17 cellular contexts compared by ENCODE assay signal in genomic region chr6:45685076-45685475, GRCh38.
DNase-seq lines count a peak whose midpoint lies in the region; ATAC-seq and TF ChIP-seq lines count a peak whose summit lies in the region.
"Had no signal": no experiment of that assay in that cellular context is flagged by ENCODE, and none has a peak within 500 bp of the region (broad histone marks: within the 10 kb centered on the region; RNA-seq: fewer than 3 reads in every experiment).

No MANE protein-coding gene starts in this region.

- H3K4me3 ChIP-seq in SJSA1 (no peak overlapping the region), esophagus muscularis mucosa (no peak overlapping the region)
- H3K4me3 ChIP-seq: GM23338 had no signal

- no peak for TF ChIP-seq POLR2A in esophagus muscularis mucosa (IDR thresholded peaks at IDR 0.05; ENCODE audit: low read depth)

- no peak for TF ChIP-seq EP300 in esophagus muscularis mucosa (IDR thresholded peaks at IDR 0.05)

- H3K4me1 ChIP-seq in SJSA1 (replicated peaks) (peaks cover 55% of the 10 kb centered on the region), esophagus muscularis mucosa (no peaks in the 10 kb centered on the region)
- H3K4me1 ChIP-seq: BE2C had no signal

- H3K27ac ChIP-seq in SJSA1 (peak overlapping the region; percentile 53), esophagus muscularis mucosa (replicated peaks in 1 of 4) (no peak overlapping the region)

- no peaks in the 10 kb centered on the region for H3K27me3 ChIP-seq in SJSA1 (replicated peaks)
- no peaks in the 10 kb centered on the region for H3K27me3 ChIP-seq in esophagus muscularis mucosa
- H3K27me3 ChIP-seq: BE2C had no signal

- peak; percentile 91 to 92 for DNase-seq in SJSA1 (ENCODE audit: low read depth in 1 of 2, low spot score in 2 of 2)
- DNase-seq in esophagus muscularis mucosa (ENCODE audit: extremely low spot score): peak; percentile 4
- DNase-seq in kidney tubule cell (ENCODE audit: low spot score): peak; percentile 37
- DNase-seq in NCI-H2196 treated with DMSO at 0.1 percent for 48 hours (lab: John Stamatoyannopoulos, UW; ENCODE audit: unreplicated experiment): no peak
- DNase-seq in DMS53 (lab: John Stamatoyannopoulos, UW): no peak
- no peak for DNase-seq in activated CD8-positive, alpha-beta memory T cell treated with anti-CD3 and anti-CD28 coated beads, Interleukin-2, amount 50 U/mL, for 4 hours
- DNase-seq: ACHN; BE2C; C1 segment of cervical spinal cord; CD4-positive, CD25-positive, alpha-beta regulatory T cell; CD8-positive, alpha-beta memory T cell; COR-L47; DMS 273 treated with DMSO at 0.1 percent for 48 hours; HCEC 1CT had no signal

- intact Hi-C loops in esophagus muscularis mucosa (cut with DNase I): no loop called here

- H3K9me3 ChIP-seq in SJSA1 (replicated peaks): peaks cover 7% of the 10 kb centered on the region; the same call in 1 of the 2 replicates
- peaks cover 0 to 18% (median 13%) of the 10 kb centered on the region in 4 donors for H3K9me3 ChIP-seq in esophagus muscularis mucosa
- H3K9me3 ChIP-seq: BE2C had no signal

- ATAC-seq in HG02588 (IDR thresholded peaks at IDR 0.05; ENCODE audit: unreplicated experiment): no peak
- ATAC-seq: GM23338, HepG2 had no signal

- H3K36me3 ChIP-seq in SJSA1: no peaks in the 10 kb centered on the region
- H3K36me3 ChIP-seq in esophagus muscularis mucosa: no peaks in the 10 kb centered on the region
- H3K36me3 ChIP-seq: BE2C had no signal

- no peak for TF ChIP-seq CTCF in esophagus muscularis mucosa (IDR thresholded peaks at IDR 0.05)

Comparison
In these comparisons a context has a peak if more than half of its experiments do, and no peak if none do; other contexts are left out.
1. DNase-seq: peak in SJSA1 (2 of 2), esophagus muscularis mucosa (single experiment) and kidney tubule cell (single experiment); none in NCI-H2196 treated with DMSO at 0.1 percent for 48 hours (single experiment), DMS53 (single experiment) and activated CD8-positive, alpha-beta memory T cell treated with anti-CD3 and anti-CD28 coated beads, Interleukin-2, amount 50 U/mL, for 4 hours (single experiment).